ENCODE assay signal across 10 cellular contexts in genomic region chr6:69594405-69594804, GRCh38.
A peak's percentile ranks its signal among the peaks of the same experiment; 100 is the strongest.
DNase-seq lines count a peak whose midpoint lies in the region; TF ChIP-seq lines count a peak whose summit lies in the region.
"Had no signal": no experiment of that assay in that cellular context is flagged by ENCODE, and none has a peak within 500 bp of the region (broad histone marks: within the 10 kb centered on the region; RNA-seq: fewer than 3 reads in every experiment).

No MANE protein-coding gene starts in this region.

- H3K36me3 ChIP-seq in prostate gland = no peaks in the 10 kb centered on the region
- H3K36me3 ChIP-seq: BLaER1, HAP-1 had no signal

- no peaks in the 10 kb centered on the region for H3K27me3 ChIP-seq in prostate gland (replicated peaks; ENCODE audit: insufficient read depth)
- H3K27me3 ChIP-seq: BLaER1 had no signal

- no peak for TF ChIP-seq POLR2A in prostate gland (IDR thresholded peaks at IDR 0.05)

- peaks cover 4% of the 10 kb centered on the region for H3K4me1 ChIP-seq in prostate gland (replicated peaks)
- H3K4me1 ChIP-seq: BLaER1, HAP-1 had no signal

- H3K4me3 ChIP-seq in prostate gland = no peak overlapping the region
- H3K4me3 ChIP-seq: BLaER1, GM23248, HAP-1 had no signal

- intact Hi-C loops in prostate gland (cut with DNase I) = no loop called here

- peak; percentile 43 for DNase-seq in LHCN-M2 (ENCODE audit: low read depth)
- DNase-seq in M059J (ENCODE audit: low read depth) = peak; percentile 13
- peak; percentile 13 for DNase-seq in prostate gland (ENCODE audit: low spot score)
- no peak for DNase-seq in NCI-H1436 (lab: John Stamatoyannopoulos, UW)
- no peak for DNase-seq in stimulated activated naive CD4-positive, alpha-beta T cell (lab: John Stamatoyannopoulos, UW)
- DNase-seq in HuH-7 (ENCODE audit: low spot score) = no peak
- DNase-seq: CD4-positive, alpha-beta memory T cell; GM23248 had no signal

- 58% methylated on average over 1 of the region's 1 CpG for WGBS in prostate gland

- H3K27ac ChIP-seq in prostate gland = no peak overlapping the region
- H3K27ac ChIP-seq: BLaER1, GM23248 had no signal

- no peak for TF ChIP-seq CTCF in prostate gland (IDR thresholded peaks at IDR 0.05)

- H3K9me3 ChIP-seq in prostate gland = no peaks in the 10 kb centered on the region
- H3K9me3 ChIP-seq: BLaER1, HAP-1 had no signal

Comparison
In these comparisons a context has a peak if more than half of its experiments do, and no peak if none do; other contexts are left out.
1. DNase-seq: peak in LHCN-M2 (single experiment), M059J (single experiment) and prostate gland (single experiment); none in NCI-H1436 (single experiment), stimulated activated naive CD4-positive, alpha-beta T cell (0 of 6) and HuH-7 (single experiment).